In genomic region chr13:89307278-89307677, GRCh38 we compare ENCODE assay signal across 19 cellular contexts.
"Had no signal": no experiment of that assay in that cellular context is flagged by ENCODE, and none has a peak within 500 bp of the region (broad histone marks: within the 10 kb centered on the region; RNA-seq: fewer than 3 reads in every experiment).

No MANE protein-coding gene starts in this region.

- H3K4me3 ChIP-seq: body of pancreas, colonic mucosa, esophagus squamous epithelium, hepatocyte had no signal

- H3K9me3 ChIP-seq: body of pancreas, colonic mucosa, esophagus squamous epithelium had no signal

- H3K36me3 ChIP-seq: colonic mucosa, esophagus squamous epithelium had no signal

- FAIRE-seq: TTC549 had no signal

- DNase-seq: activated B cell treated with CpG ODN at 0.5 μM for 24 hours; activated CD4-positive, alpha-beta T cell treated with anti-CD3 and anti-CD28 coated beads for 48 hours; activated CD8-positive, alpha-beta memory T cell treated with anti-CD3 and anti-CD28 coated beads, Interleukin-2, amount 50 U/mL, for 4 hours; activated CD8-positive, alpha-beta T cell treated with anti-CD3 and anti-CD28 coated beads, Interleukin-2, amount 10 ng/mL, durations not matched to agents 7 days and 5 days; activated gamma-delta T cell; activated T-cell treated with anti-CD3 and anti-CD28 coated beads, Interleukin-2, amount 50 U/mL, for 72 hours; amygdala; body of pancreas; central memory CD4-positive, alpha-beta T cell; colonic mucosa; esophagus squamous epithelium; islet precursor cell; left ventricle myocardium superior; mesenchymal stem cell; naive thymus-derived CD8-positive, alpha-beta T cell; stimulated activated CD4-positive, alpha-beta T cell treated with anti-CD3 and anti-CD28 coated beads, Interleukin-15, amount 100 ng/mL, for 24 hours; stimulated activated CD4-positive, alpha-beta T cell treated with anti-CD3 and anti-CD28 coated beads, Interleukin-4, amount 100 ng/mL, for 1 hour had no signal

- H3K4me1 ChIP-seq: body of pancreas, colonic mucosa, esophagus squamous epithelium had no signal

- ATAC-seq: activated CD8-positive, alpha-beta T cell treated with anti-CD3 and anti-CD28 coated beads, Interleukin-2, amount 10 ng/mL, durations not matched to agents 7 days and 5 days; activated T-cell treated with anti-CD3 and anti-CD28 coated beads, Interleukin-2, amount 50 U/mL, for 72 hours; body of pancreas; left ventricle myocardium superior; naive thymus-derived CD8-positive, alpha-beta T cell had no signal

- H3K27ac ChIP-seq: body of pancreas, colonic mucosa, esophagus squamous epithelium, hepatocyte had no signal
